Comparison of ENCODE assay signal across 13 cellular contexts in genomic region chr2:69518836-69519235, GRCh38.
DNase-seq lines count a peak whose midpoint lies in the region; ATAC-seq and TF ChIP-seq lines count a peak whose summit lies in the region.
"Had no signal": no experiment of that assay in that cellular context is flagged by ENCODE, and none has a peak within 500 bp of the region (broad histone marks: within the 10 kb centered on the region; RNA-seq: fewer than 3 reads in every experiment).

No MANE protein-coding gene starts in this region.

- no peak overlapping the region for H3K4me3 Mint-ChIP-seq in activated T-helper 17 cell treated with anti-CD3 and anti-CD28 coated beads, Interleukin-2, amount 50 U/mL, for 72 hours
- H3K4me3 Mint-ChIP-seq in stimulated activated naive CD8-positive, alpha-beta T cell treated with anti-CD3 and anti-CD28 coated beads, Interleukin-15, amount 100 ng/mL, for 72 hours = no peak overlapping the region

- H3K4me3 ChIP-seq in mammary epithelial cell (replicated peaks in 1 of 3; ENCODE audit: insufficient read depth in 1 of 3, low read depth in 2 of 3, low read length in 3 of 3) (no peak overlapping the region), breast epithelium (no peak overlapping the region), MG63 (no peak overlapping the region), WERI-Rb-1 (ENCODE audit: low read depth, low read length) (no peak overlapping the region)
- H3K4me3 ChIP-seq: GM23248, vagina had no signal

- H3K9me3 Mint-ChIP-seq in activated T-helper 17 cell treated with anti-CD3 and anti-CD28 coated beads, Interleukin-2, amount 50 U/mL, for 72 hours = no peaks in the 10 kb centered on the region
- no peaks in the 10 kb centered on the region for H3K9me3 Mint-ChIP-seq in stimulated activated naive CD8-positive, alpha-beta T cell treated with anti-CD3 and anti-CD28 coated beads, Interleukin-15, amount 100 ng/mL, for 72 hours

- intact Hi-C loops in mammary epithelial cell (cut with micrococcal nuclease) = no loop called here
- intact Hi-C loops in breast epithelium (cut with DNase I; ENCODE audit: low total_unique reads) = loop anchor here (10.0 kb wide), 1 partner anchor 536 kb away; no protein-coding TSS in a partner anchor

- H3K9me3 ChIP-seq in mammary epithelial cell (replicated peaks; ENCODE audit: insufficient read depth, low read length) = no peaks in the 10 kb centered on the region
- no peaks in the 10 kb centered on the region for H3K9me3 ChIP-seq in breast epithelium
- H3K9me3 ChIP-seq in MG63 = no peaks in the 10 kb centered on the region
- no peaks in the 10 kb centered on the region for H3K9me3 ChIP-seq in WERI-Rb-1 (ENCODE audit: severe bottlenecking)
- H3K9me3 ChIP-seq: vagina had no signal

- CTCF ChIA-PET in mammary epithelial cell (lab: Charles Lee; ENCODE audit: low non-redundant PET) = no interaction called here

- H3K4me1 ChIP-seq in mammary epithelial cell (ENCODE audit: insufficient read depth, low read length) = peaks cover 12% of the 10 kb centered on the region
- H3K4me1 ChIP-seq in breast epithelium = no peaks in the 10 kb centered on the region
- H3K4me1 ChIP-seq: vagina had no signal

- H3K27ac ChIP-seq in mammary epithelial cell (ENCODE audit: insufficient read depth, low read depth, low read length) = no peak overlapping the region
- H3K27ac ChIP-seq in breast epithelium = no peak overlapping the region
- no peak overlapping the region for H3K27ac ChIP-seq in WERI-Rb-1
- H3K27ac ChIP-seq: GM23248, vagina had no signal

- WGBS in mammary epithelial cell (ENCODE audit: low coverage, missing lambda C conversion rate) = 26% methylated on average over 6 of the region's 6 CpGs

- dilution Hi-C loops in mammary epithelial cell (cut with HindIII; ENCODE audit: low sequenced_read_pairs) = no loop called here

- H3K9ac ChIP-seq in mammary epithelial cell (ENCODE audit: insufficient read depth, low read length) = no peak overlapping the region
- H3K9ac ChIP-seq: GM23248 had no signal

- peaks cover 98% of the 10 kb centered on the region for H3K36me3 Mint-ChIP-seq in activated T-helper 17 cell treated with anti-CD3 and anti-CD28 coated beads, Interleukin-2, amount 50 U/mL, for 72 hours (ENCODE audit: low read depth)

- H3K79me2 ChIP-seq in mammary epithelial cell (ENCODE audit: insufficient read depth, low read length) = no peaks in the 10 kb centered on the region

- TF ChIP-seq CTCF in mammary epithelial cell (conservative IDR thresholded peaks at IDR 0.05 in 1 of 2, IDR thresholded peaks at IDR 0.05 in 1 of 2; ENCODE audit: extremely low read depth in 1 of 2, insufficient read depth in 1 of 2, low read depth in 1 of 2, low read length in 2 of 2) (no peak), breast epithelium (IDR thresholded peaks at IDR 0.05) (no peak), WERI-Rb-1 (IDR thresholded peaks at IDR 0.05; ENCODE audit: low read depth, low read length) (no peak)

- H3K4me2 ChIP-seq in mammary epithelial cell (ENCODE audit: insufficient read depth, low read depth, low read length) = no peak overlapping the region

- peak; percentile 93 for DNase-seq in mammary epithelial cell
- no peak for DNase-seq in breast epithelium (ENCODE audit: low spot score in 2 of 2)
- peak; percentile 87 for DNase-seq in iPS-NIHi7 (ENCODE audit: extremely low spot score)
- DNase-seq in stimulated activated naive CD8-positive, alpha-beta T cell treated with anti-CD3 and anti-CD28 coated beads, Interleukin-15, amount 100 ng/mL, for 72 hours = no peak
- DNase-seq in MG63 = no peak
- no peak for DNase-seq in COLO668 (lab: John Stamatoyannopoulos, UW; ENCODE audit: unreplicated experiment)
- no peak for DNase-seq in WERI-Rb-1
- DNase-seq: activated gamma-delta T cell treated with Interleukin-2 at 50 U/mL for 16 hours, foreskin fibroblast, GM23248, MV-4-11 had no signal

- no peak overlapping the region for H2AFZ ChIP-seq in mammary epithelial cell (ENCODE audit: low read depth, low read length)
- H2AFZ ChIP-seq: GM23248 had no signal

- no TSS peak for BruUV-seq in mammary epithelial cell (replicated peaks; lab: Mats Ljungman, UMichigan)

- peaks cover 4% of the 10 kb centered on the region for H3K4me1 Mint-ChIP-seq in activated T-helper 17 cell treated with anti-CD3 and anti-CD28 coated beads, Interleukin-2, amount 50 U/mL, for 72 hours
- peaks cover 7% of the 10 kb centered on the region for H3K4me1 Mint-ChIP-seq in stimulated activated naive CD8-positive, alpha-beta T cell treated with anti-CD3 and anti-CD28 coated beads, Interleukin-15, amount 100 ng/mL, for 72 hours

- no peaks in the 10 kb centered on the region for H3K27me3 Mint-ChIP-seq in activated T-helper 17 cell treated with anti-CD3 and anti-CD28 coated beads, Interleukin-2, amount 50 U/mL, for 72 hours
- no peaks in the 10 kb centered on the region for H3K27me3 Mint-ChIP-seq in stimulated activated naive CD8-positive, alpha-beta T cell treated with anti-CD3 and anti-CD28 coated beads, Interleukin-15, amount 100 ng/mL, for 72 hours

- no peak for ATAC-seq in activated T-helper 17 cell treated with anti-CD3 and anti-CD28 coated beads, Interleukin-2, amount 50 U/mL, for 72 hours (replicated peaks)
- no peak for ATAC-seq in stimulated activated naive CD8-positive, alpha-beta T cell treated with anti-CD3 and anti-CD28 coated beads, Interleukin-15, amount 100 ng/mL, for 72 hours

- H3K36me3 ChIP-seq in mammary epithelial cell (ENCODE audit: insufficient read depth, low read length) = peaks cover 8% of the 10 kb centered on the region
- peaks cover 8% of the 10 kb centered on the region for H3K36me3 ChIP-seq in breast epithelium
- peaks cover 29% of the 10 kb centered on the region for H3K36me3 ChIP-seq in MG63
- H3K36me3 ChIP-seq in WERI-Rb-1 = peaks cover 29% of the 10 kb centered on the region

- no peaks in the 10 kb centered on the region for H4K20me1 ChIP-seq in mammary epithelial cell (ENCODE audit: insufficient read depth, low read length)

- in situ Hi-C loops in mammary epithelial cell (cut with MboI; ENCODE audit: low sequenced_read_pairs in 2 of 2) = no loop called here

- peak overlapping the region; percentile 66 for H3K27ac Mint-ChIP-seq in activated T-helper 17 cell treated with anti-CD3 and anti-CD28 coated beads, Interleukin-2, amount 50 U/mL, for 72 hours
- peak overlapping the region; percentile 63 to 81 for H3K27ac Mint-ChIP-seq in stimulated activated naive CD8-positive, alpha-beta T cell treated with anti-CD3 and anti-CD28 coated beads, Interleukin-15, amount 100 ng/mL, for 72 hours

- no peaks in the 10 kb centered on the region for H3K27me3 ChIP-seq in mammary epithelial cell (ENCODE audit: insufficient read depth, low read length)
- H3K27me3 ChIP-seq in breast epithelium = no peaks in the 10 kb centered on the region
- H3K27me3 ChIP-seq in MG63 = no peaks in the 10 kb centered on the region
- H3K27me3 ChIP-seq in WERI-Rb-1 (ENCODE audit: insufficient read depth, low read depth, severe bottlenecking) = no peaks in the 10 kb centered on the region
- H3K27me3 ChIP-seq: vagina had no signal

- TF ChIP-seq POLR2A in breast epithelium (IDR thresholded peaks at IDR 0.05) = no peak

Comparison
In these comparisons a context has a peak if more than half of its experiments do, and no peak if none do; other contexts are left out.
1. DNase-seq: peak in mammary epithelial cell (single experiment) and iPS-NIHi7 (single experiment); none in breast epithelium (0 of 2), stimulated activated naive CD8-positive, alpha-beta T cell treated with anti-CD3 and anti-CD28 coated beads, Interleukin-15, amount 100 ng/mL, for 72 hours (0 of 2), MG63 (single experiment), COLO668 (single experiment) and WERI-Rb-1 (single experiment).